In genomic region chr3:13091898-13092620, GRCh38 we compare ENCODE assay signal across 8 cellular contexts. TPM values are rescaled to one million over a fixed set of nuclear protein-coding genes. Genes with fewer than 3 reads are reported as not detected.
DNase-seq lines count a peak whose midpoint lies in the region; ATAC-seq and TF ChIP-seq lines count a peak whose summit lies in the region.

No MANE protein-coding gene starts in this region.

- in situ Hi-C loops in Caki2 (cut with HindIII; ENCODE audit: low pct_unique_long_range_greater_than_20kb, low sequenced_read_pairs) (no loop called here), brain microvascular endothelial cell (cut with HindIII; ENCODE audit: low pct_ligation_motif_present, low sequenced_read_pairs) (no loop called here)

- no peak for TF ChIP-seq POLR2A in NB4 (IDR thresholded peaks at IDR 0.05; ENCODE audit: extremely low read depth, insufficient read length)

- ATAC-seq in GM21737 (IDR thresholded peaks at IDR 0.05; ENCODE audit: unreplicated experiment) (peak; percentile 57), HG02870 (IDR thresholded peaks at IDR 0.05; ENCODE audit: unreplicated experiment) (no peak)

- peak; percentile 47 for DNase-seq in Caki2 (ENCODE audit: low read depth)
- DNase-seq in NB4 (ENCODE audit: low read depth) = peak; percentile 82
- DNase-seq in brain microvascular endothelial cell = peak; percentile 65
- peak; percentile 92 for DNase-seq in inferior parietal cortex (ENCODE audit: extremely low spot score)
- DNase-seq in stimulated activated CD4-positive, alpha-beta T cell treated with anti-CD3 and anti-CD28 coated beads, Interleukin-12 subunit alpha, Interleukin-12 subunit beta, amount 100 ng/mL, for 48 hours (ENCODE audit: low read depth in 2 of 3, low spot score in 1 of 3) = peak; percentile 61 to 79 (median 73)

- H3K27me3 ChIP-seq in brain microvascular endothelial cell (replicated peaks) = peaks cover 3% of the 10 kb centered on the region

- no peak overlapping the region for H3K4me3 ChIP-seq in NB4 (ENCODE audit: low read depth, low read length)
- no peak overlapping the region for H3K4me3 ChIP-seq in brain microvascular endothelial cell (ENCODE audit: low read depth, low read length)

- H3K36me3 ChIP-seq in brain microvascular endothelial cell (replicated peaks) = no peaks in the 10 kb centered on the region

- peak overlapping the region; percentile 92 for H3K27ac ChIP-seq in VCaP
- H3K27ac ChIP-seq in brain microvascular endothelial cell = no peak overlapping the region

- TF ChIP-seq CTCF in NB4 (IDR thresholded peaks at IDR 0.05; ENCODE audit: low read depth, low read length) (peak; percentile 81), VCaP (conservative IDR thresholded peaks at IDR 0.05) (peak; percentile 99), brain microvascular endothelial cell (IDR thresholded peaks at IDR 0.05; ENCODE audit: low read depth, low read length, missing control alignments) (peak; percentile 93)

RNA-seq across cellular contexts. Expression of gene IQSEC1, which starts 18.8 kb away (rescaled TPM):
- total RNA-seq in Caki2 (2014; rRNA removed; shearing (Covaris generic); ENCODE audit: low replicate concordance) = 3.2 and 12.2 TPM in 2 replicates
